17 cellular contexts compared by ENCODE assay signal in genomic region chr9:134554750-134555655, GRCh38.
DNase-seq lines count a peak whose midpoint lies in the region; ATAC-seq and TF ChIP-seq lines count a peak whose summit lies in the region.
"Had no signal": no experiment of that assay in that cellular context is flagged by ENCODE, and none has a peak within 500 bp of the region (broad histone marks: within the 10 kb centered on the region; RNA-seq: fewer than 3 reads in every experiment).

No MANE protein-coding gene starts in this region.

- peak overlapping the region in 2 of 7 donors; percentile 54 to 55 for H3K27ac Mint-ChIP-seq in CD14-positive monocyte
- peak overlapping the region; percentile 70 for H3K27ac Mint-ChIP-seq in neural progenitor cell
- H3K27ac Mint-ChIP-seq: memory B cell had no signal

- H3K4me3 ChIP-seq in neural progenitor cell = no peak overlapping the region
- H3K4me3 ChIP-seq: cardiac muscle cell, pancreas, SJSA1, tibial artery had no signal

- no peak overlapping the region for H3K27ac ChIP-seq in neural progenitor cell
- H3K27ac ChIP-seq: cardiac muscle cell, pancreas, SJSA1, tibial artery had no signal

- no peak overlapping the region for H3K4me3 Mint-ChIP-seq in CD14-positive monocyte
- no peak overlapping the region for H3K4me3 Mint-ChIP-seq in neural progenitor cell
- H3K4me3 Mint-ChIP-seq: memory B cell had no signal

- no peaks in the 10 kb centered on the region for H3K27me3 ChIP-seq in neural progenitor cell
- H3K27me3 ChIP-seq: cardiac muscle cell, pancreas, SJSA1, tibial artery had no signal

- H3K27me3 Mint-ChIP-seq in CD14-positive monocyte (ENCODE audit: low read depth in 3 of 3) = peaks cover 13 to 35% (median 15%) of the 10 kb centered on the region in 3 donors
- peaks cover 12% of the 10 kb centered on the region for H3K27me3 Mint-ChIP-seq in neural progenitor cell (ENCODE audit: insufficient read depth, low read depth)

- no peak overlapping the region for H3K9ac ChIP-seq in neural progenitor cell

- H3K9me3 Mint-ChIP-seq in CD14-positive monocyte (peaks cover 0 to 5% (median 0%) of the 10 kb centered on the region in 7 donors), neural progenitor cell (peaks cover 4% of the 10 kb centered on the region)
- H3K9me3 Mint-ChIP-seq: memory B cell had no signal

- no peaks in the 10 kb centered on the region for H4K20me1 ChIP-seq in neural progenitor cell (ENCODE audit: low read depth)

- no peak overlapping the region for H2AFZ ChIP-seq in neural progenitor cell (replicated peaks)

- H3K9me3 ChIP-seq in neural progenitor cell (ENCODE audit: low read depth) = no peaks in the 10 kb centered on the region
- H3K9me3 ChIP-seq: pancreas, SJSA1, tibial artery had no signal

- H3K4me1 Mint-ChIP-seq in CD14-positive monocyte = peaks cover 14% of the 10 kb centered on the region
- H3K4me1 Mint-ChIP-seq in neural progenitor cell = peaks cover 11% of the 10 kb centered on the region
- H3K4me1 Mint-ChIP-seq: memory B cell had no signal

- peak; percentile 11; the same call in 1 of the 3 replicates for ATAC-seq in SK-N-SH treated with all-trans-retinoic acid at 6 μM for 48 hours
- ATAC-seq in GM21717 (IDR thresholded peaks at IDR 0.05; ENCODE audit: unreplicated experiment) = no peak

- no peaks in the 10 kb centered on the region for H3K36me3 Mint-ChIP-seq in CD14-positive monocyte
- H3K36me3 Mint-ChIP-seq in neural progenitor cell = no peaks in the 10 kb centered on the region
- H3K36me3 Mint-ChIP-seq: memory B cell had no signal

- H3K36me3 ChIP-seq in neural progenitor cell = no peaks in the 10 kb centered on the region
- H3K36me3 ChIP-seq: cardiac muscle cell, pancreas, SJSA1, tibial artery had no signal

- H3K79me2 ChIP-seq in neural progenitor cell (ENCODE audit: low read depth) = no peaks in the 10 kb centered on the region

- H3K4me1 ChIP-seq in neural progenitor cell = no peaks in the 10 kb centered on the region
- H3K4me1 ChIP-seq: pancreas had no signal

- DNase-seq in CD14-positive monocyte (ENCODE audit: low spot score) = peak; percentile 18
- DNase-seq in cardiac septum (ENCODE audit: low spot score) = peak; percentile 68
- peak; percentile 40 for DNase-seq in neural progenitor cell (ENCODE audit: low spot score)
- no peak for DNase-seq in T-helper 9 cell
- no peak for DNase-seq in SHP77 treated with DMSO at 0.1 percent for 48 hours (lab: John Stamatoyannopoulos, UW)
- DNase-seq in D341Med (ENCODE audit: low spot score) = no peak
- DNase-seq: activated naive CD4-positive, alpha-beta T cell; hypothalamus; NCI-H1930; NCI-H748 treated with DMSO at 0.1 percent for 48 hours had no signal

- H3K4me2 ChIP-seq in neural progenitor cell = no peak overlapping the region

- H3F3A ChIP-seq in neural progenitor cell (ENCODE audit: low read depth) = no peaks in the 10 kb centered on the region

- intact Hi-C loops in CD14-positive monocyte (cut with micrococcal nuclease) = no loop called here
- intact Hi-C loops in cardiac septum (cut with DNase I) = no loop called here

- TF ChIP-seq CTCF in CD14-positive monocyte (IDR thresholded peaks at IDR 0.05) (no peak), neural progenitor cell (IDR thresholded peaks at IDR 0.05) (no peak)

TF ChIP-seq in SK-N-SH treated with all-trans-retinoic acid at 6 μM for 48 hours, 23 proteins besides CTCF, POLR2A, EP300 and RAD21:
- peak; percentile 53; the same call in 1 of the 2 replicates for TF ChIP-seq TCF4 (CRISPR knock-in tag; IDR thresholded peaks at IDR 0.05; ENCODE audit: borderline replicate concordance)
- no peak for TF ChIP-seq CSDC2 (CRISPR knock-in tag; IDR thresholded peaks at IDR 0.05)

Comparison
In these comparisons a context has a peak if more than half of its experiments do, and no peak if none do; other contexts are left out.
1. DNase-seq: peak in CD14-positive monocyte (single experiment), cardiac septum (single experiment) and neural progenitor cell (single experiment); none in T-helper 9 cell (single experiment), SHP77 treated with DMSO at 0.1 percent for 48 hours (single experiment) and D341Med (single experiment).